Comparison of ENCODE assay signal across 10 cellular contexts in genomic region chr11:11179239-11179638, GRCh38.
DNase-seq lines count a peak whose midpoint lies in the region; TF ChIP-seq lines count a peak whose summit lies in the region.
"Had no signal": no experiment of that assay in that cellular context is flagged by ENCODE, and none has a peak within 500 bp of the region (broad histone marks: within the 10 kb centered on the region; RNA-seq: fewer than 3 reads in every experiment).

No MANE protein-coding gene starts in this region.

- no peak overlapping the region for H3K4me3 ChIP-seq in astrocyte of the cerebellum (ENCODE audit: low read depth, low read length)
- H3K4me3 ChIP-seq: heart right ventricle, spleen had no signal

- in situ Hi-C loops in astrocyte of the cerebellum (cut with HindIII; ENCODE audit: low sequenced_read_pairs): no loop called here

- DNase-seq in HPDE6-E6E7 (ENCODE audit: extremely low spot score) (peak; percentile 73), astrocyte of the cerebellum (ENCODE audit: low read depth) (peak; percentile 57), iris pigment epithelial cell (ENCODE audit: low read depth) (peak; percentile 76), superior temporal gyrus (ENCODE audit: extremely low spot score) (peak; percentile 80), mesenteric fat pad (ENCODE audit: low spot score) (no peak), ureter (ENCODE audit: low spot score) (no peak), HuH-7 (ENCODE audit: low spot score) (no peak)
- DNase-seq: heart right ventricle, NCI-H1436 treated with DMSO at 0.1 percent for 48 hours, spleen had no signal

- no peak for TF ChIP-seq CTCF in astrocyte of the cerebellum (IDR thresholded peaks at IDR 0.05; ENCODE audit: low read depth, low read length, missing control alignments)

Comparison
In these comparisons a context has a peak if more than half of its experiments do, and no peak if none do; other contexts are left out.
1. DNase-seq: peak in HPDE6-E6E7 (single experiment), astrocyte of the cerebellum (single experiment), iris pigment epithelial cell (single experiment) and superior temporal gyrus (single experiment); none in mesenteric fat pad (single experiment), ureter (single experiment) and HuH-7 (single experiment).